In the genomic region with DNA sequence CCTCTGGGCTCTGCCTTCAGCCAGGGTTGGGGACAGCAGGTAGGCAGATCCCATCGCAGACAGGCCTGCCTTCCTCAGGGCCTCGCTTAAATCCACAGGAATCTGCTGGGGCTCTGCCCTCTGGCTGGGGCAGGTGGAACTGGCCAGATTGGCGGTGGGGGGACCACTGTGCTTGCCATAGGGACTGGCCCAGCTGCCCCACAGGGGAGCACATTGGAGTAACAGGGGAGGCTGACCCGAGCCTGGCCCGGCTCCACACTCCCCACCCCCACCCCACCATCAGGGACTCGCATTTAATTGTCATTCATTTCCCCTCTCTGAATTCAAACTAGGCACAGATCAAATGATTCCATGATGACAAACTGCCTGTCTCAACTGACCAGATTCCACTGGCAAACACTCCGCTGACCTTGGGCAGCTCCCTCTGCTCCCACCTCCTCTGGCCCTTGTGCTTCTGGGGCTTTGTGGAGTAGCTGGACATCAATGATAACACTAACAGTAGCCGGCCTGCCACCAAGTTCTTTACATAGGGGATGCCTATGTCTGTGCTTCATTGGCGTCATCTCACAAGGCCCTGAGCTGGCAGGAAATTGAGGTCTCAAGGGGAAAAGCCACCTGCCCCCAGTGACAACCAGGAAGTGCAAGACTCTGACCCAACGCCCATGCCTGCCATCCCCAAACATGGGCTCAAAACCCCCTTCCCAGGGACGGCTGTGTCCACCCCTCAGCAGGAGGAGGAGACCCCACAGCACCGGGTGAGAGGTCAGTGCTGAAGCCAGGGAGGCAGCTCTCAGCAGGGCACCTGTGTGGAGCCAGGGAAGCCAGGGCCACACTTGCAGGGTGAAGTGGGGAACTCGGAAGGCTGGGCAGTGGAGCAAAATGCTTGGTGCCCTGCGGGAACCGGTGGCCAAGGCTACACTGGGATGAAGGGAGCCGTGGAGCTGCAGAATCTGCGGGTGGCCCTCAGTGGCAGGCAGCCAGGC, we compare ENCODE assay signal across 9 cellular contexts. TPM values are rescaled to one million over a fixed set of nuclear protein-coding genes. Genes with fewer than 3 reads are reported as not detected.
DNase-seq lines count a peak whose midpoint lies in the region; ATAC-seq lines count a peak whose summit lies in the region.
"Had no signal": no experiment of that assay in that cellular context is flagged by ENCODE, and none has a peak within 500 bp of the region (broad histone marks: within the 10 kb centered on the region; RNA-seq: fewer than 3 reads in every experiment).

No MANE protein-coding gene starts in this region.

- H3K4me2 ChIP-seq in neuronal stem cell (ENCODE audit: insufficient read depth, low read length, poor library complexity, severe bottlenecking) = no peak overlapping the region

- no peak overlapping the region for H3K23ac ChIP-seq in neuronal stem cell (ENCODE audit: low read depth, low read length, poor library complexity)

- peaks cover 3 to 12% of the 10 kb centered on the region in 2 donors for H3K4me1 ChIP-seq in neuronal stem cell (ENCODE audit: control insufficient read depth in 2 of 2, insufficient read depth in 1 of 2, low read depth in 1 of 2, low read length in 2 of 2)

- no peak overlapping the region for H2BK120ac ChIP-seq in neuronal stem cell (ENCODE audit: low read depth, low read length)

- no peaks in the 10 kb centered on the region for H3K79me1 ChIP-seq in neuronal stem cell (ENCODE audit: low read depth, low read length)

- peak overlapping the region; percentile 41 for H2BK12ac ChIP-seq in neuronal stem cell (ENCODE audit: low read length)

- H3K18ac ChIP-seq in neuronal stem cell (ENCODE audit: low read length) = peak overlapping the region; percentile 92

- H3K9me3 Mint-ChIP-seq in activated naive CD4-positive, alpha-beta T cell treated with anti-CD3 and anti-CD28 coated beads, Interleukin-2, amount 10 ng/mL, durations not matched to agents 7 days and 5 days = no peaks in the 10 kb centered on the region
- no peaks in the 10 kb centered on the region for H3K9me3 Mint-ChIP-seq in activated naive CD8-positive, alpha-beta T cell treated with anti-CD3 and anti-CD28 coated beads, Interleukin-2, amount 10 ng/mL, durations not matched to agents 7 days and 5 days

- ATAC-seq in HG03108 (IDR thresholded peaks at IDR 0.05; ENCODE audit: unreplicated experiment) (peak; percentile 39), HG02870 (IDR thresholded peaks at IDR 0.05; ENCODE audit: unreplicated experiment) (no peak), GM19324 (IDR thresholded peaks at IDR 0.05; ENCODE audit: low FRiP score, unreplicated experiment) (no peak)
- peak; percentile 80 for ATAC-seq in activated naive CD8-positive, alpha-beta T cell treated with anti-CD3 and anti-CD28 coated beads, Interleukin-2, amount 10 ng/mL, durations not matched to agents 7 days and 5 days (ENCODE audit: low read depth)

- H2BK15ac ChIP-seq in neuronal stem cell (ENCODE audit: low read length) = peak overlapping the region; percentile 94

- H3K4me3 Mint-ChIP-seq in activated naive CD4-positive, alpha-beta T cell treated with anti-CD3 and anti-CD28 coated beads, Interleukin-2, amount 10 ng/mL, durations not matched to agents 7 days and 5 days = no peak overlapping the region
- H3K4me3 Mint-ChIP-seq in activated naive CD8-positive, alpha-beta T cell treated with anti-CD3 and anti-CD28 coated beads, Interleukin-2, amount 10 ng/mL, durations not matched to agents 7 days and 5 days = peak overlapping the region; percentile 75

- DNase-seq in activated naive CD4-positive, alpha-beta T cell treated with anti-CD3 and anti-CD28 coated beads, Interleukin-2, amount 10 ng/mL, durations not matched to agents 7 days and 5 days = peak; percentile 43
- DNase-seq in activated naive CD4-positive, alpha-beta T cell treated with Interleukin-2 at 50 U/mL for 16 hours = no peak
- peak; percentile 67 for DNase-seq in activated naive CD8-positive, alpha-beta T cell treated with anti-CD3 and anti-CD28 coated beads, Interleukin-2, amount 10 ng/mL, durations not matched to agents 7 days and 5 days
- DNase-seq in neuronal stem cell (ENCODE audit: low spot score) (no peak), HPDE6-E6E7 (ENCODE audit: extremely low spot score) (no peak)

- H3K4me3 ChIP-seq in neuronal stem cell (ENCODE audit: low read length in 2 of 2) = no peak overlapping the region

- POLR2A ChIA-PET in activated naive CD8-positive, alpha-beta T cell treated with anti-CD3 and anti-CD28 coated beads, Interleukin-2, amount 10 ng/mL, durations not matched to agents 7 days and 5 days (lab: Charles Lee) = interaction anchor here (0.6 to 1.7 kb wide), 6 partner anchors 10 to 420 kb away, joined by 3 to 5 read pairs (median 4); a partner anchor contains a TSS

- CTCF ChIA-PET in activated naive CD4-positive, alpha-beta T cell treated with anti-CD3 and anti-CD28 coated beads, Interleukin-2, amount 10 ng/mL, durations not matched to agents 7 days and 5 days (lab: Charles Lee) = interaction anchor here (0.9 to 1.3 kb wide), 4 partner anchors 12 to 166 kb away, joined by 3 to 6 read pairs (median 4); no protein-coding TSS in a partner anchor

- peak overlapping the region; percentile 59 for H3K27ac Mint-ChIP-seq in activated naive CD4-positive, alpha-beta T cell treated with anti-CD3 and anti-CD28 coated beads, Interleukin-2, amount 10 ng/mL, durations not matched to agents 7 days and 5 days
- H3K27ac Mint-ChIP-seq in activated naive CD8-positive, alpha-beta T cell treated with anti-CD3 and anti-CD28 coated beads, Interleukin-2, amount 10 ng/mL, durations not matched to agents 7 days and 5 days = peak overlapping the region; percentile 95

- H3K27ac ChIP-seq in neuronal stem cell (replicated peaks; ENCODE audit: low read length) = no peak overlapping the region

- H3K27me3 Mint-ChIP-seq in activated naive CD4-positive, alpha-beta T cell treated with anti-CD3 and anti-CD28 coated beads, Interleukin-2, amount 10 ng/mL, durations not matched to agents 7 days and 5 days = peaks cover 69% of the 10 kb centered on the region
- H3K27me3 Mint-ChIP-seq in activated naive CD8-positive, alpha-beta T cell treated with anti-CD3 and anti-CD28 coated beads, Interleukin-2, amount 10 ng/mL, durations not matched to agents 7 days and 5 days = peaks cover 19% of the 10 kb centered on the region

- peaks cover 2 to 6% of the 10 kb centered on the region in 2 donors for H3K9me3 ChIP-seq in neuronal stem cell (replicated peaks in 1 of 2; ENCODE audit: control insufficient read depth in 2 of 2, insufficient read depth in 1 of 2, low read depth in 1 of 2, low read length in 2 of 2)

- peaks cover 15% of the 10 kb centered on the region for H3K4me1 Mint-ChIP-seq in activated naive CD4-positive, alpha-beta T cell treated with anti-CD3 and anti-CD28 coated beads, Interleukin-2, amount 10 ng/mL, durations not matched to agents 7 days and 5 days
- peaks cover 20% of the 10 kb centered on the region for H3K4me1 Mint-ChIP-seq in activated naive CD8-positive, alpha-beta T cell treated with anti-CD3 and anti-CD28 coated beads, Interleukin-2, amount 10 ng/mL, durations not matched to agents 7 days and 5 days

- no peaks in the 10 kb centered on the region for H3K36me3 Mint-ChIP-seq in activated naive CD4-positive, alpha-beta T cell treated with anti-CD3 and anti-CD28 coated beads, Interleukin-2, amount 10 ng/mL, durations not matched to agents 7 days and 5 days
- no peaks in the 10 kb centered on the region for H3K36me3 Mint-ChIP-seq in activated naive CD8-positive, alpha-beta T cell treated with anti-CD3 and anti-CD28 coated beads, Interleukin-2, amount 10 ng/mL, durations not matched to agents 7 days and 5 days
- H3K36me3 Mint-ChIP-seq: brain had no signal

- WGBS in neuronal stem cell (ENCODE audit: extremely low coverage in 2 of 2, insufficient read length in 2 of 2, insufficient replicate concordance in 1 of 2), 2 donors = no CpG with 5 or more reads among the region's 17 CpGs

- no peak overlapping the region for H3K9ac ChIP-seq in neuronal stem cell (ENCODE audit: low read depth, low read length, poor library complexity)

- peak overlapping the region; percentile 0 for H2BK5ac ChIP-seq in neuronal stem cell (ENCODE audit: low read length)

- H2AFZ ChIP-seq in neuronal stem cell (ENCODE audit: low read length) = peak overlapping the region; percentile 31

- peak overlapping the region; percentile 72 for H4K91ac ChIP-seq in neuronal stem cell (ENCODE audit: low read depth, low read length, poor library complexity)

- H3K27me3 ChIP-seq in neuronal stem cell (ENCODE audit: control insufficient read depth in 3 of 3, insufficient read depth in 3 of 3, low read depth in 1 of 3, low read length in 3 of 3) = peaks cover 6 to 51% (median 29%) of the 10 kb centered on the region in 3 experiments

- H4K8ac ChIP-seq in neuronal stem cell (ENCODE audit: low read depth, low read length) = peak overlapping the region; percentile 48

- no peaks in the 10 kb centered on the region for H3K36me3 ChIP-seq in neuronal stem cell (replicated peaks in 1 of 2; ENCODE audit: control insufficient read depth in 2 of 2, insufficient read depth in 2 of 2, low read length in 2 of 2)

- H2AK5ac ChIP-seq in neuronal stem cell (ENCODE audit: low read depth, low read length) = peak overlapping the region; percentile 88

- peak overlapping the region; percentile 11 for H3K4ac ChIP-seq in neuronal stem cell (ENCODE audit: low read length)

- peak overlapping the region; percentile 82 for H3K14ac ChIP-seq in neuronal stem cell (ENCODE audit: low read length)

RNA-seq across cellular contexts. Expression of a gene that starts 2.1 kb away (rescaled TPM):
- total RNA-seq in activated naive CD8-positive, alpha-beta T cell treated with anti-CD3 and anti-CD28 coated beads, Interleukin-2, amount 10 ng/mL, durations not matched to agents 7 days and 5 days = under 1 TPM; 0.37 to 0.42 TPM
- 1.0 TPM for polyA plus RNA-seq in neuronal stem cell (2013, experiment 1 of 2)
- polyA plus RNA-seq in neuronal stem cell (2013, experiment 2 of 2) = 0.84 TPM

Comparison
In these comparisons a context has a peak if more than half of its experiments do, and no peak if none do; other contexts are left out.
1. DNase-seq: peak in activated naive CD4-positive, alpha-beta T cell treated with anti-CD3 and anti-CD28 coated beads, Interleukin-2, amount 10 ng/mL, durations not matched to agents 7 days and 5 days (single experiment) and activated naive CD8-positive, alpha-beta T cell treated with anti-CD3 and anti-CD28 coated beads, Interleukin-2, amount 10 ng/mL, durations not matched to agents 7 days and 5 days (single experiment); none in activated naive CD4-positive, alpha-beta T cell treated with Interleukin-2 at 50 U/mL for 16 hours (single experiment), neuronal stem cell (single experiment) and HPDE6-E6E7 (single experiment).
2. ATAC-seq: peak in HG03108 (single experiment) and activated naive CD8-positive, alpha-beta T cell treated with anti-CD3 and anti-CD28 coated beads, Interleukin-2, amount 10 ng/mL, durations not matched to agents 7 days and 5 days (single experiment); none in HG02870 (single experiment) and GM19324 (single experiment).